Comparison of ENCODE assay signal across 1 cellular context in the genomic region with DNA sequence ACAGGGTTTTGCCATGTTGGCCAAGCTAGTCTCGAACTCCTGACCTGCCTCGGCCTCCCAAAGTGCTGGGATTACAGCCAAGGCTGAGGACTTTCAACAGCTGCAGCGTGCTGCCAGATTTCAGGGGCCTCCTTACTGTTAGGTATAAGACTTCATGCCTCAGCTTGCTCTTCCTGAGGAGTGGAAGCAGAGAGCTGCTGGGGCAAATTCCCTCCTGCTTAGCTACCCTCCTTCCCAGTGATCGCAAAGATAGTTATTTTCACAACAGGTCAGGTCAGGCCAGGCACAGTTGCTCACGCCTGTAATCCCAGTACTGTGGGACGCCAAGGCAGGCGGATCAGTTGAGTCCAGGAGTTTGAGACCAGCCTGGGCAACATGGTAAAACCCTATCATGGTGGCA.
TF ChIP-seq lines count a peak whose summit lies in the region.

No MANE protein-coding gene starts in this region.

TF ChIP-seq in K562, 482 proteins besides CTCF, POLR2A, EP300 and RAD21:
- no peak for TF ChIP-seq TCFL5 (CRISPR knock-in tag; conservative IDR thresholded peaks at IDR 0.05)
- TF ChIP-seq, protein P1, sequence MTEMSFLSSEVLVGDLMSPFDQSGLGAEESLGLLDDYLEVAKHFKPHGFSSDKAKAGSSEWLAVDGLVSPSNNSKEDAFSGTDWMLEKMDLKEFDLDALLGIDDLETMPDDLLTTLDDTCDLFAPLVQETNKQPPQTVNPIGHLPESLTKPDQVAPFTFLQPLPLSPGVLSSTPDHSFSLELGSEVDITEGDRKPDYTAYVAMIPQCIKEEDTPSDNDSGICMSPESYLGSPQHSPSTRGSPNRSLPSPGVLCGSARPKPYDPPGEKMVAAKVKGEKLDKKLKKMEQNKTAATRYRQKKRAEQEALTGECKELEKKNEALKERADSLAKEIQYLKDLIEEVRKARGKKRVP (CRISPR knock-in tag; IDR thresholded peaks at IDR 0.05), result no peak
